1 cellular context compared by ENCODE assay signal in the genomic region with DNA sequence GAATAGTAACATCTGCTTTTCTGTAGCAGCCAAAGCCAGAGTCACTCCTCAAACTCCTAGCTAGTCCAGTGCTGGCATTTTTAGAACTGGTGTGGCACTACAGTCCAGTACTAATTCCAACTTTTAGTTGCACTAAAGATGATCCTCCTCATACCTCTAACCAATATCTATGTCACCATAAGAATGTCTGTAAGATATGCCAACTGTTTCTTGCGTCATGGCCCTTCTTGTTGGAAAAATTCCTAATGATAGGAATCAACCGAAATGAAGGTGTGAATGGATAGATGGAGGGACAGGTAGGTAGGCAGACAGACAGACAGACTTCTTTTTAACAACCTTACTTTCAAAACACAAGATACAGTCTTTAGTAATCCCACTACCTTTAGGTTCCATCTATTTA.
TF ChIP-seq lines count a peak whose summit lies in the region.

No MANE protein-coding gene starts in this region.

TF ChIP-seq in HepG2, 621 proteins besides CTCF, POLR2A, EP300 and RAD21:
- TF ChIP-seq, protein P1, sequence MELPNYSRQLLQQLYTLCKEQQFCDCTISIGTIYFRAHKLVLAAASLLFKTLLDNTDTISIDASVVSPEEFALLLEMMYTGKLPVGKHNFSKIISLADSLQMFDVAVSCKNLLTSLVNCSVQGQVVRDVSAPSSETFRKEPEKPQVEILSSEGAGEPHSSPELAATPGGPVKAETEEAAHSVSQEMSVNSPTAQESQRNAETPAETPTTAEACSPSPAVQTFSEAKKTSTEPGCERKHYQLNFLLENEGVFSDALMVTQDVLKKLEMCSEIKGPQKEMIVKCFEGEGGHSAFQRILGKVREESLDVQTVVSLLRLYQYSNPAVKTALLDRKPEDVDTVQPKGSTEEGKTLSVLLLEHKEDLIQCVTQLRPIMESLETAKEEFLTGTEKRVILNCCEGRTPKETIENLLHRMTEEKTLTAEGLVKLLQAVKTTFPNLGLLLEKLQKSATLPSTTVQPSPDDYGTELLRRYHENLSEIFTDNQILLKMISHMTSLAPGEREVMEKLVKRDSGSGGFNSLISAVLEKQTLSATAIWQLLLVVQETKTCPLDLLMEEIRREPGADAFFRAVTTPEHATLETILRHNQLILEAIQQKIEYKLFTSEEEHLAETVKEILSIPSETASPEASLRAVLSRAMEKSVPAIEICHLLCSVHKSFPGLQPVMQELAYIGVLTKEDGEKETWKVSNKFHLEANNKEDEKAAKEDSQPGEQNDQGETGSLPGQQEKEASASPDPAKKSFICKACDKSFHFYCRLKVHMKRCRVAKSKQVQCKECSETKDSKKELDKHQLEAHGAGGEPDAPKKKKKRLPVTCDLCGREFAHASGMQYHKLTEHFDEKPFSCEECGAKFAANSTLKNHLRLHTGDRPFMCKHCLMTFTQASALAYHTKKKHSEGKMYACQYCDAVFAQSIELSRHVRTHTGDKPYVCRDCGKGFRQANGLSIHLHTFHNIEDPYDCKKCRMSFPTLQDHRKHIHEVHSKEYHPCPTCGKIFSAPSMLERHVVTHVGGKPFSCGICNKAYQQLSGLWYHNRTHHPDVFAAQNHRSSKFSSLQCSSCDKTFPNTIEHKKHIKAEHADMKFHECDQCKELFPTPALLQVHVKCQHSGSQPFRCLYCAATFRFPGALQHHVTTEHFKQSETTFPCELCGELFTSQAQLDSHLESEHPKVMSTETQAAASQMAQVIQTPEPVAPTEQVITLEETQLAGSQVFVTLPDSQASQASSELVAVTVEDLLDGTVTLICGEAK (IDR thresholded peaks at IDR 0.05) = no peak
- TF ChIP-seq, protein P1 (CRISPR knock-in tag; IDR thresholded peaks at IDR 0.05) = no peak
- TF ChIP-seq SATB2 (CRISPR knock-in tag; IDR thresholded peaks at IDR 0.05) = no peak
- no peak for TF ChIP-seq TOE1 (CRISPR knock-in tag; IDR thresholded peaks at IDR 0.05)
- no peak for TF ChIP-seq GTF3A (CRISPR knock-in tag; conservative IDR thresholded peaks at IDR 0.05)
- TF ChIP-seq ZBTB8A (CRISPR knock-in tag; IDR thresholded peaks at IDR 0.05; ENCODE audit: borderline replicate concordance, low read depth) = no peak
- TF ChIP-seq ZNF234 (CRISPR knock-in tag; conservative IDR thresholded peaks at IDR 0.05) = no peak
- TF ChIP-seq WIZ (CRISPR knock-in tag; IDR thresholded peaks at IDR 0.05) = no peak
- TF ChIP-seq MAFK (conservative IDR thresholded peaks at IDR 0.05 in 1 of 2, IDR thresholded peaks at IDR 0.05 in 1 of 2; ENCODE audit: low read length in 2 of 2) = no peak
- TF ChIP-seq KLF15 (CRISPR knock-in tag; IDR thresholded peaks at IDR 0.05; ENCODE audit: borderline replicate concordance) = no peak
